26 cellular contexts compared by ENCODE assay signal in genomic region chrX:122913134-122913533, GRCh38.
"Had no signal": no experiment of that assay in that cellular context is flagged by ENCODE, and none has a peak within 500 bp of the region (broad histone marks: within the 10 kb centered on the region; RNA-seq: fewer than 3 reads in every experiment).

No MANE protein-coding gene starts in this region.

- H3K27me3 ChIP-seq: esophagus squamous epithelium, ovary, sigmoid colon, stomach, thyroid gland had no signal

- H3K36me3 ChIP-seq: esophagus squamous epithelium, lower lobe of right lung, ovary, sigmoid colon, stomach, thyroid gland had no signal

- DNase-seq: cortex of kidney; effector memory CD8-positive, alpha-beta T cell; erythroblast; esophagus squamous epithelium; foreskin melanocyte; hypothalamus; immature natural killer cell; islet precursor cell; kidney glomerular epithelial cell; left colon; left ventricle myocardium superior; lower lobe of right lung; naive thymus-derived CD8-positive, alpha-beta T cell; nephron progenitor cell; nucleus accumbens; ovary; psoas muscle; right cardiac atrium; sigmoid colon; stimulated activated CD4-positive, alpha-beta T cell treated with anti-CD3 and anti-CD28 coated beads, Interleukin-2, amount 100 ng/mL, for 24 hours; stimulated activated CD4-positive, alpha-beta T cell treated with anti-CD3 and anti-CD28 coated beads, Interleukin-4, amount 100 ng/mL, for 24 hours; stimulated activated naive CD4-positive, alpha-beta T cell treated with Interleukin-2 at 50 U/mL for 16 hours; stomach; thyroid gland; trophoblast cell had no signal

- H3K4me1 ChIP-seq: esophagus squamous epithelium, lower lobe of right lung, psoas muscle, sigmoid colon, stomach, thyroid gland had no signal

- H3K9me3 ChIP-seq: lower lobe of right lung, ovary, sigmoid colon, thyroid gland had no signal

- H3K4me3 ChIP-seq: esophagus squamous epithelium, lower lobe of right lung, ovary, psoas muscle, sigmoid colon, stomach, thyroid gland had no signal

- H3K27ac ChIP-seq: esophagus squamous epithelium, lower lobe of right lung, ovary, psoas muscle, sigmoid colon, stomach, thyroid gland had no signal

- ATAC-seq: effector memory CD8-positive, alpha-beta T cell; left colon; left ventricle myocardium superior; lower lobe of right lung; naive thymus-derived CD8-positive, alpha-beta T cell; psoas muscle; right cardiac atrium; stimulated activated effector memory CD8-positive, alpha-beta T cell treated with anti-CD3 and anti-CD28 coated beads, Interleukin-12 subunit alpha, Interleukin-12 subunit beta, amount 100 ng/mL, for 72 hours had no signal
